ENCODE assay signal across 21 cellular contexts in the genomic region with DNA sequence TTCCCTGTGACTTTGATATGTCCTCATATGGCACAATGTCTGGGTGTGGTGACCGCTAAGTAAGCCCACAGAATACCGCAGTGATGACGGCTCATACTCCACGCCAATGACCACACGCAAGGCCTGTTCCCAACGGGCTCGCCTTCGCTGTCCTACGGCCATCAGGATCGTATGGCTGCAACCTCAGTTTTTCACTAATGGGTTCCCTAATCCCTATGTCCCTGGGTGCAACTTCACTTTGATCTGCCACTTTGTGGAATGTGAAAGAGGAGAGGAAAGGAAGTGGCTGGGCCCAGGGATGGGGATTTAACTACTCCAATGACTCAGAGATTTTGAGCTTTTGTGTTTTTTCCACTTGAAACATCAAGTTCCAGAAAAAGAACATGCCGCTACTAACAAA.
A peak's percentile ranks its signal among the peaks of the same experiment; 100 is the strongest.
DNase-seq lines count a peak whose midpoint lies in the region; ATAC-seq and TF ChIP-seq lines count a peak whose summit lies in the region.
"Had no signal": no experiment of that assay in that cellular context is flagged by ENCODE, and none has a peak within 500 bp of the region (broad histone marks: within the 10 kb centered on the region; RNA-seq: fewer than 3 reads in every experiment).

No MANE protein-coding gene starts in this region.

- in situ Hi-C loops in GM23248 (cut with MboI) = no loop called here

- H3K36me3 Mint-ChIP-seq in T-helper 17 cell (ENCODE audit: low read depth) = peaks cover 2% of the 10 kb centered on the region
- no peaks in the 10 kb centered on the region for H3K36me3 Mint-ChIP-seq in CD4-positive, alpha-beta T cell (ENCODE audit: low read depth)
- H3K36me3 Mint-ChIP-seq: CD4-positive, CD25-positive, alpha-beta regulatory T cell had no signal

- no peaks in the 10 kb centered on the region for H3K9me2 ChIP-seq in GM23248 (ENCODE audit: insufficient read depth)
- no peaks in the 10 kb centered on the region for H3K9me2 ChIP-seq in hepatocyte (replicated peaks; ENCODE audit: insufficient read depth)

- DNase-seq in GM23248 = peak; percentile 9
- peak; percentile 63 for DNase-seq in T1000 (lab: John Stamatoyannopoulos, UW)
- DNase-seq in hepatocyte (ENCODE audit: low spot score) = peak; percentile 58
- peak; percentile 83 for DNase-seq in stromal cell of bone marrow (ENCODE audit: low read depth)
- no peak for DNase-seq in T-helper 17 cell
- no peak for DNase-seq in CD4-positive, alpha-beta T cell
- DNase-seq: activated naive CD4-positive, alpha-beta T cell treated with anti-CD3 and anti-CD28 coated beads for 36 hours; activated T-cell treated with anti-CD3 and anti-CD28 coated beads for 4 hours; body of pancreas; CD4-positive, CD25-positive, alpha-beta regulatory T cell; DMS53; NCI-H1105 treated with DMSO at 0.1 percent for 48 hours; NK-92 treated with Interleukin-12 subunit alpha and Interleukin-12 subunit beta, amount 100 ng/mL, for 24 hours; stimulated activated naive CD8-positive, alpha-beta T cell treated with anti-CD3 and anti-CD28 coated beads, Interleukin-15, amount 100 ng/mL, for 72 hours; upper lobe of left lung had no signal

- 90 to 92% methylated on average over 11 of the region's 11 CpGs for WGBS in GM23248 (ENCODE audit: low coverage in 1 of 2, low lambda C conversion rate in 2 of 2, missing lambda C conversion rate in 2 of 2), 2 experiments
- 65% methylated on average over 11 of the region's 11 CpGs for WGBS in hepatocyte (ENCODE audit: low lambda C conversion rate, missing lambda C conversion rate)

- no peak overlapping the region for H3K9ac ChIP-seq in GM23248
- H3K9ac ChIP-seq: KMS-11 had no signal

- H3K4me3 Mint-ChIP-seq in T-helper 17 cell = no peak overlapping the region
- H3K4me3 Mint-ChIP-seq in CD4-positive, alpha-beta T cell = no peak overlapping the region
- H3K4me3 Mint-ChIP-seq: activated naive CD4-positive, alpha-beta T cell treated with anti-CD3 and anti-CD28 coated beads for 36 hours; CD4-positive, CD25-positive, alpha-beta regulatory T cell; dendritic cell treated with granulocyte-macrophage colony-stimulating factor and Interleukin-4, amounts not matched to agents 40 ng/mL and 50 ng/mL, for 4 days; neural crest cell; stimulated activated naive CD8-positive, alpha-beta T cell treated with anti-CD3 and anti-CD28 coated beads, Interleukin-15, amount 100 ng/mL, for 72 hours had no signal

- H4K20me1 ChIP-seq in GM23248 (ENCODE audit: insufficient read depth) (no peaks in the 10 kb centered on the region), hepatocyte (ENCODE audit: insufficient read depth, poor library complexity, severe bottlenecking) (no peaks in the 10 kb centered on the region)

- peaks cover 17% of the 10 kb centered on the region for H3K4me1 Mint-ChIP-seq in T-helper 17 cell
- peaks cover 8% of the 10 kb centered on the region for H3K4me1 Mint-ChIP-seq in CD4-positive, alpha-beta T cell (ENCODE audit: low read depth)
- H3K4me1 Mint-ChIP-seq: neural crest cell had no signal

- H3K4me2 ChIP-seq in GM23248 (ENCODE audit: unreplicated experiment) = no peak overlapping the region
- peak overlapping the region; percentile 3 for H3K4me2 ChIP-seq in hepatocyte
- H3K4me2 ChIP-seq: KMS-11 had no signal

- TF ChIP-seq CTCF in hepatocyte (IDR thresholded peaks at IDR 0.05; ENCODE audit: poor library complexity) = no peak
- TF ChIP-seq CTCF in CD4-positive, alpha-beta T cell (IDR thresholded peaks at IDR 0.05) = no peak

- H3K36me3 ChIP-seq in GM23248 (ENCODE audit: low read depth) (no peaks in the 10 kb centered on the region), hepatocyte (replicated peaks; ENCODE audit: insufficient read depth, low read depth) (no peaks in the 10 kb centered on the region)
- H3K36me3 ChIP-seq: upper lobe of left lung had no signal

- H3K9me3 Mint-ChIP-seq in CD4-positive, alpha-beta T cell = peaks cover 6% of the 10 kb centered on the region
- H3K9me3 Mint-ChIP-seq: activated naive CD4-positive, alpha-beta T cell treated with anti-CD3 and anti-CD28 coated beads for 36 hours had no signal

- H3K9me3 ChIP-seq in GM23248 (ENCODE audit: low read depth) (no peaks in the 10 kb centered on the region), hepatocyte (ENCODE audit: low read depth) (no peaks in the 10 kb centered on the region), T-helper 17 cell (ENCODE audit: control insufficient read depth, low read length, poor library complexity, severe bottlenecking) (no peaks in the 10 kb centered on the region)
- no peaks in the 10 kb centered on the region for H3K9me3 ChIP-seq in CD4-positive, alpha-beta T cell (ENCODE audit: control insufficient read depth, low read length)
- H3K9me3 ChIP-seq: body of pancreas, upper lobe of left lung had no signal

- no peak for ATAC-seq in T-helper 17 cell
- no peak for ATAC-seq in HG03139 (IDR thresholded peaks at IDR 0.05; ENCODE audit: unreplicated experiment)
- ATAC-seq in CD4-positive, alpha-beta T cell (ENCODE audit: poor library complexity) = no peak
- no peak for ATAC-seq in GM18502 (IDR thresholded peaks at IDR 0.05; ENCODE audit: poor library complexity, unreplicated experiment)
- ATAC-seq: body of pancreas; stimulated activated naive CD8-positive, alpha-beta T cell treated with anti-CD3 and anti-CD28 coated beads, Interleukin-15, amount 100 ng/mL, for 72 hours had no signal

- H3K4me3 ChIP-seq in GM23248 = no peak overlapping the region
- H3K4me3 ChIP-seq in hepatocyte = no peak overlapping the region
- H3K4me3 ChIP-seq: body of pancreas, upper lobe of left lung had no signal

- H3K27me3 Mint-ChIP-seq in T-helper 17 cell = peaks cover 31% of the 10 kb centered on the region
- H3K27me3 Mint-ChIP-seq in CD4-positive, alpha-beta T cell = peaks cover 45% of the 10 kb centered on the region
- H3K27me3 Mint-ChIP-seq: CD4-positive, CD25-positive, alpha-beta regulatory T cell had no signal

- H3F3A ChIP-seq in GM23248 (ENCODE audit: insufficient read depth) = no peaks in the 10 kb centered on the region

- H2AFZ ChIP-seq in GM23248 (no peak overlapping the region), hepatocyte (no peak overlapping the region)

- intact Hi-C loops in CD4-positive, alpha-beta T cell (cut with DNase I, micrococcal nuclease) = no loop called here

- no peak overlapping the region for H3K27ac Mint-ChIP-seq in T-helper 17 cell
- H3K27ac Mint-ChIP-seq in CD4-positive, alpha-beta T cell = no peak overlapping the region
- H3K27ac Mint-ChIP-seq: activated naive CD4-positive, alpha-beta T cell treated with anti-CD3 and anti-CD28 coated beads for 36 hours; CD4-positive, CD25-positive, alpha-beta regulatory T cell; dendritic cell treated with granulocyte-macrophage colony-stimulating factor and Interleukin-4, amounts not matched to agents 40 ng/mL and 50 ng/mL, for 4 days; stimulated activated naive CD8-positive, alpha-beta T cell treated with anti-CD3 and anti-CD28 coated beads, Interleukin-15, amount 100 ng/mL, for 72 hours had no signal

- POLR2A ChIA-PET in CD4-positive, alpha-beta T cell (lab: Charles Lee) = no interaction called here

- CTCF ChIA-PET in CD4-positive, alpha-beta T cell (lab: Charles Lee) = no interaction called here

- H3K27me3 ChIP-seq in GM23248 (replicated peaks; ENCODE audit: insufficient read depth) (no peaks in the 10 kb centered on the region), hepatocyte (no peaks in the 10 kb centered on the region)
- H3K27me3 ChIP-seq in CD4-positive, alpha-beta T cell (ENCODE audit: control insufficient read depth, insufficient read depth, low read length) = no peaks in the 10 kb centered on the region
- H3K27me3 ChIP-seq: body of pancreas, upper lobe of left lung had no signal

- no peak overlapping the region for H3K27ac ChIP-seq in GM23248
- H3K27ac ChIP-seq in hepatocyte = peak overlapping the region; percentile 54
- no peak overlapping the region for H3K27ac ChIP-seq in CD4-positive, alpha-beta T cell (ENCODE audit: low read depth, low read length)
- H3K27ac ChIP-seq: body of pancreas, HL-60, KMS-11, upper lobe of left lung had no signal

- H3K4me1 ChIP-seq in GM23248 (ENCODE audit: insufficient read depth) (no peaks in the 10 kb centered on the region), hepatocyte (ENCODE audit: insufficient read depth) (peaks cover 9% of the 10 kb centered on the region)
- H3K4me1 ChIP-seq: body of pancreas, upper lobe of left lung had no signal

- no peaks in the 10 kb centered on the region for H3K79me2 ChIP-seq in GM23248 (ENCODE audit: insufficient read depth)
- no peaks in the 10 kb centered on the region for H3K79me2 ChIP-seq in hepatocyte

Comparison
In these comparisons a context has a peak if more than half of its experiments do, and no peak if none do; other contexts are left out.
1. DNase-seq: peak in GM23248 (single experiment), T1000 (single experiment), hepatocyte (single experiment) and stromal cell of bone marrow (single experiment); none in T-helper 17 cell (0 of 3) and CD4-positive, alpha-beta T cell (0 of 10).